Comparison of ENCODE assay signal across 22 cellular contexts in the genomic region with DNA sequence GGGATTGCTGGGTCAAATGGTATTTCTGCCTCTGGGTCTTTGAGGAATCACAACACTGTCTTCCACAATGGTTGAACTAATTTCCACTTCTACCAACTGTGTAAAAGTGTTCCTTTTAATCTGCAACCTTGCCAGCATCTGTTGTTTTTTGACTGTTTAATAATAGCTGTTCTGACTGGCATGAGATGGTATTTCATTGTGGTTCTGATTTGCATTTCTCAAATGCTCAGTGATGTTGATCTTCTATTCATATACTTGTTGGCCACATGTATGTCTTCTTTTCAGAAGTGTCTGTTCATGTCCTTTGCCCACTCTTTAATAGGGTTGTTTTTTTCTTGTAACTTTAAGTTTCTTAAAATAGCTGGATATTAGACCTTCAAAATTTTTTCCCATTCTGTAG.
"Had no signal": no experiment of that assay in that cellular context is flagged by ENCODE, and none has a peak within 500 bp of the region (broad histone marks: within the 10 kb centered on the region; RNA-seq: fewer than 3 reads in every experiment).

No MANE protein-coding gene starts in this region.

- H3K27ac ChIP-seq: coronary artery, dorsolateral prefrontal cortex, esophagus squamous epithelium, gastrocnemius medialis, heart right ventricle, left lung, lower lobe of right lung had no signal

- H3K36me3 Mint-ChIP-seq: naive thymus-derived CD4-positive, alpha-beta T cell had no signal

- ATAC-seq: esophagus mucosa; gastrocnemius medialis; heart right ventricle; left cardiac atrium; left lung; left ventricle myocardium superior; lower lobe of right lung; naive thymus-derived CD4-positive, alpha-beta T cell had no signal

- H3K27me3 ChIP-seq: dorsolateral prefrontal cortex, esophagus squamous epithelium, gastrocnemius medialis, left lung had no signal

- H3K4me1 Mint-ChIP-seq: naive thymus-derived CD4-positive, alpha-beta T cell had no signal

- H3K36me3 ChIP-seq: gastrocnemius medialis, heart right ventricle, left lung, lower lobe of right lung had no signal

- H3K4me3 ChIP-seq: coronary artery, dorsolateral prefrontal cortex, esophagus squamous epithelium, gastrocnemius medialis, heart right ventricle, left lung, lower lobe of right lung had no signal

- H3K9me3 ChIP-seq: esophagus squamous epithelium had no signal

- H3K4me3 Mint-ChIP-seq: mesothelial cell of epicardium; naive thymus-derived CD4-positive, alpha-beta T cell had no signal

- DNase-seq: dermis blood vessel endothelial cell; dorsolateral prefrontal cortex; effector CD4-positive, alpha-beta T cell; effector memory CD4-positive, alpha-beta T cell; erythroblast; esophagus squamous epithelium; foreskin fibroblast; foreskin melanocyte; gastrocnemius medialis; glutamatergic neuron; head of caudate nucleus; heart right ventricle; hippocampal formation; left cardiac atrium; left lung; left ventricle myocardium superior; lower lobe of right lung; mesenchymal stem cell; naive thymus-derived CD4-positive, alpha-beta T cell had no signal

- H3K27ac Mint-ChIP-seq: mesothelial cell of epicardium; naive thymus-derived CD4-positive, alpha-beta T cell had no signal

- H3K4me1 ChIP-seq: gastrocnemius medialis, heart right ventricle, left lung, lower lobe of right lung had no signal
